Comparison of ENCODE assay signal across 13 cellular contexts in the genomic region with DNA sequence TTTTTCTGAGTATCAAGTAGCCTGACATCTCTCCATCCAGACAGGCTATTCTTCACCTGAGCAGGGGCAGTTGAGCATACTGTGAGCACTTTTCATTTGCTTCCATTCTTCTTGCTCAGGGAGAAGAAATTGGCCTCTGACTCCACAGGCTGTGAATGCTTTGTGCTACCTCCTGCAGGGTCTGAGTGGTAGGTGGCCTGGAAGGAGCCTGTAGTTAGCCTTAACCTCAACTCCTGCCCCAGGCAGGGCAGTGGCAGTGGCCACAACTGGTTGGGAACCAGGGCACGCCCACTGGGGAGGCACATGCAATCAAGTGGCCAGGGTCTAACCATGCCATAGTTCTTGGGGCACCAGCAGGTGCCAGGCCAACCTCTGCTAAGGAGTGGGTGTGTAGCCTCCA.
"Had no signal": no experiment of that assay in that cellular context is flagged by ENCODE, and none has a peak within 500 bp of the region (broad histone marks: within the 10 kb centered on the region; RNA-seq: fewer than 3 reads in every experiment).

No MANE protein-coding gene starts in this region.

- H3K9me3 Mint-ChIP-seq: naive thymus-derived CD8-positive, alpha-beta T cell; type B pancreatic cell had no signal

- DNase-seq: colonic mucosa; dermis blood vessel endothelial cell; glutamatergic neuron; kidney; left cardiac atrium; left ventricle myocardium inferior; naive thymus-derived CD8-positive, alpha-beta T cell; stimulated activated CD4-positive, alpha-beta T cell treated with anti-CD3 and anti-CD28 coated beads, Interleukin-2, amount 100 ng/mL, for 24 hours; stimulated activated naive CD4-positive, alpha-beta T cell treated with Interleukin-2 at 50 U/mL for 16 hours; uterus had no signal

- H3K27ac ChIP-seq: colonic mucosa, left ventricle myocardium inferior, neutrophil, uterus had no signal

- H3K36me3 ChIP-seq: colonic mucosa, uterus had no signal

- H3K4me3 ChIP-seq: colonic mucosa, left ventricle myocardium inferior, uterus had no signal

- H3K27me3 ChIP-seq: colonic mucosa, neutrophil, uterus had no signal

- ATAC-seq: left cardiac atrium; naive thymus-derived CD8-positive, alpha-beta T cell; sciatic nerve had no signal

- H3K9me3 ChIP-seq: colonic mucosa, left ventricle myocardium inferior, neutrophil, uterus had no signal

- H3K4me1 ChIP-seq: colonic mucosa had no signal

- H3K27ac Mint-ChIP-seq: type B pancreatic cell had no signal

- H3K4me3 Mint-ChIP-seq: naive thymus-derived CD8-positive, alpha-beta T cell; type B pancreatic cell had no signal

- H3K27me3 Mint-ChIP-seq: naive thymus-derived CD8-positive, alpha-beta T cell; type B pancreatic cell had no signal
